In the genomic region with DNA sequence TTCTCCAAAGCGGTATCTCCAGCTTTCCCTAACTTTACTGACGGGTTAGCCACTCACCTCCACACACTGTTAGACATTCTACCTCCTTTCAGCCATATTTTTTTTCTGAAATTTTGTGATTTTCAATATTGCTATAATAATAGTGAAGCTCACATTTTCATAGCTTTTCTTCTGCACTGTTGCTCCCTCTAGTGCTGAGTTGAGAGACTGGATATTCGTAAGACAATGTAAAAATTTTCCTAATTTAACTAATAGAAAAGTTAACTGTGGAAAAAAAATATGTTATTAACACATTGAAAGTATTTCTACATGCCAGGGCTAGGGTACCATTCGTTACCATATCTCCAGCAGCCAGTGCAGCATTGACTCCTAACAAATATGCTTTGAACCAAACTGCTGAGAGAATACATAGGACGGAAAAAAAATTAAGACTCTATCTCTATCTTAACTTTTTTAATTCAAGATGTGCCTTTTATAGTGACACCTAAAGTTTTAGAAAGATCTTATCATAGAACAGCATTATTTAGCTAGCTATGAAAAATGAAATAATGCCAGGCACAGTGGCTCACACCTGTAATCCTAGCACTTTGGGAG, we compare ENCODE assay signal across 8 cellular contexts. TPM values are rescaled to one million over a fixed set of nuclear protein-coding genes. Genes with fewer than 3 reads are reported as not detected.
DNase-seq lines count a peak whose midpoint lies in the region; ATAC-seq, FAIRE-seq and TF ChIP-seq lines count a peak whose summit lies in the region.

No MANE protein-coding gene starts in this region.

- H3K4ac ChIP-seq in mesenchymal stem cell (ENCODE audit: low read depth in 1 of 2, low read length in 2 of 2), result no peak overlapping the region

- H3K4me3 ChIP-seq in BE2C (ENCODE audit: low read depth, low read length) (no peak overlapping the region), brain microvascular endothelial cell (ENCODE audit: low read depth, low read length) (no peak overlapping the region), mesenchymal stem cell (ENCODE audit: insufficient read depth in 1 of 2, low read depth in 1 of 2, low read length in 2 of 2) (no peak overlapping the region)

- no peak overlapping the region for H3K14ac ChIP-seq in mesenchymal stem cell (ENCODE audit: low read length in 2 of 2)

- no peak overlapping the region for H2AFZ ChIP-seq in mesenchymal stem cell (ENCODE audit: low read depth, low read length)

- H3K9me3 ChIP-seq in BE2C (no peaks in the 10 kb centered on the region), mesenchymal stem cell (ENCODE audit: control insufficient read depth, low read length) (no peaks in the 10 kb centered on the region)

- no peak for FAIRE-seq in HTR-8/SVneo (lab: Jason Lieb, UNC)

- H3K27ac ChIP-seq in brain microvascular endothelial cell, result no peak overlapping the region
- no peak overlapping the region for H3K27ac ChIP-seq in mesenchymal stem cell (ENCODE audit: low read length, poor library complexity, severe bottlenecking)

- ATAC-seq in GM21528 (IDR thresholded peaks at IDR 0.05; ENCODE audit: low FRiP score, unreplicated experiment) (no peak), GM21737 (IDR thresholded peaks at IDR 0.05; ENCODE audit: unreplicated experiment) (no peak)

- H3K9ac ChIP-seq in mesenchymal stem cell (ENCODE audit: low read length), result no peak overlapping the region

- H2BK12ac ChIP-seq in mesenchymal stem cell (ENCODE audit: low read length in 2 of 2), result no peak overlapping the region

- no peak overlapping the region for H2BK5ac ChIP-seq in mesenchymal stem cell (ENCODE audit: low read depth, low read length, poor library complexity, severe bottlenecking)

- no peak overlapping the region for H2AK5ac ChIP-seq in mesenchymal stem cell (ENCODE audit: low read length, severe bottlenecking)

- H2BK120ac ChIP-seq in mesenchymal stem cell (ENCODE audit: low read depth, low read length), result no peak overlapping the region

- in situ Hi-C loops in brain microvascular endothelial cell (cut with HindIII; ENCODE audit: low pct_ligation_motif_present, low sequenced_read_pairs), result no loop called here

- no peaks in the 10 kb centered on the region for H3K79me1 ChIP-seq in mesenchymal stem cell (replicated peaks; ENCODE audit: low read length, poor library complexity, severe bottlenecking)

- H3K36me3 ChIP-seq in BE2C, result no peaks in the 10 kb centered on the region
- H3K36me3 ChIP-seq in brain microvascular endothelial cell (replicated peaks), result no peaks in the 10 kb centered on the region
- no peaks in the 10 kb centered on the region for H3K36me3 ChIP-seq in mesenchymal stem cell (ENCODE audit: control insufficient read depth in 1 of 2, insufficient read depth in 2 of 2, low read depth in 1 of 2, low read length in 2 of 2)

- H3K27me3 ChIP-seq in BE2C (no peaks in the 10 kb centered on the region), brain microvascular endothelial cell (replicated peaks) (no peaks in the 10 kb centered on the region), mesenchymal stem cell (ENCODE audit: control insufficient read depth in 1 of 2, insufficient read depth in 1 of 2, low read length in 2 of 2) (no peaks in the 10 kb centered on the region)

- 26% methylated on average over 3 of the region's 5 CpGs for WGBS in mesenchymal stem cell

- peaks cover 2% of the 10 kb centered on the region for H3K4me1 ChIP-seq in BE2C
- H3K4me1 ChIP-seq in mesenchymal stem cell (ENCODE audit: control insufficient read depth, insufficient read depth, low read depth, low read length), result peaks cover 2% of the 10 kb centered on the region

- no peak overlapping the region for H4K91ac ChIP-seq in mesenchymal stem cell (ENCODE audit: low read length)

- TF ChIP-seq CTCF in BE2C (IDR thresholded peaks at IDR 0.05; ENCODE audit: low read depth, low read length) (peak; percentile 80), brain microvascular endothelial cell (IDR thresholded peaks at IDR 0.05; ENCODE audit: low read depth, low read length, missing control alignments) (peak; percentile 59)

- DNase-seq in BE2C, result no peak
- DNase-seq in HTR-8/SVneo (ENCODE audit: insufficient read length, low spot score), result peak; percentile 2
- peak; percentile 36 for DNase-seq in brain microvascular endothelial cell
- peak; percentile 12 for DNase-seq in mesenchymal stem cell
- no peak for DNase-seq in cerebellar nuclear complex (lab: John Stamatoyannopoulos, UW)
- no peak for DNase-seq in stimulated activated CD4-positive, alpha-beta T cell treated with anti-CD3 and anti-CD28 coated beads, Interleukin-1b, Interleukin-23, amount 100 ng/mL, for 48 hours

- no peak overlapping the region for H3K4me2 ChIP-seq in mesenchymal stem cell (ENCODE audit: low read length, poor library complexity, severe bottlenecking)

- H3K18ac ChIP-seq in mesenchymal stem cell (ENCODE audit: low read depth in 1 of 2, low read length in 2 of 2), result no peak overlapping the region

- no peak overlapping the region for H2BK15ac ChIP-seq in mesenchymal stem cell (ENCODE audit: low read depth, poor library complexity, severe bottlenecking)

- H4K8ac ChIP-seq in mesenchymal stem cell (ENCODE audit: low read length), result no peak overlapping the region

- H3K23ac ChIP-seq in mesenchymal stem cell (ENCODE audit: low read length in 2 of 2), result no peak overlapping the region

RNA-seq across cellular contexts. Expression of gene ABCC9, which starts 48.7 kb away (rescaled TPM):
- 0.71 TPM for polyA plus RNA-seq in BE2C (2012; ENCODE audit: insufficient read depth, insufficient read length, low read depth)
- polyA plus RNA-seq in mesenchymal stem cell (2013, experiment 1 of 2), result 0.01 TPM
- 0.01 TPM for polyA plus RNA-seq in mesenchymal stem cell (2013, experiment 2 of 2)

RNA-seq across cellular contexts. Expression of gene CMAS, which starts 56.1 kb away (rescaled TPM):
- polyA plus RNA-seq in BE2C (2012; ENCODE audit: insufficient read depth, insufficient read length, low read depth), result 19.0 TPM
- 24.0 TPM for polyA plus RNA-seq in mesenchymal stem cell (2013, experiment 1 of 2)
- polyA plus RNA-seq in mesenchymal stem cell (2013, experiment 2 of 2), result 25.4 TPM

Comparison
In these comparisons a context has a peak if more than half of its experiments do, and no peak if none do; other contexts are left out.
1. DNase-seq: peak in HTR-8/SVneo (single experiment), brain microvascular endothelial cell (single experiment) and mesenchymal stem cell (single experiment); none in BE2C (single experiment), cerebellar nuclear complex (0 of 2) and stimulated activated CD4-positive, alpha-beta T cell treated with anti-CD3 and anti-CD28 coated beads, Interleukin-1b, Interleukin-23, amount 100 ng/mL, for 48 hours (single experiment).